Comparison of ENCODE assay signal across 8 cellular contexts in genomic region chr14:99794156-99794780, GRCh38. TPM values are rescaled to one million over a fixed set of nuclear protein-coding genes. Genes with fewer than 3 reads are reported as not detected.
A peak's percentile ranks its signal among the peaks of the same experiment; 100 is the strongest.
DNase-seq lines count a peak whose midpoint lies in the region; ATAC-seq, FAIRE-seq and TF ChIP-seq lines count a peak whose summit lies in the region.

No MANE protein-coding gene starts in this region.

- intact Hi-C loops in breast epithelium (cut with DNase I; ENCODE audit: low total_unique reads): no loop called here

- DNase-seq in A549 (ENCODE audit: low read depth in 1 of 2, low spot score in 1 of 2) (no peak), HFF-Myc (ENCODE audit: extremely low read depth, low read depth) (no peak), breast epithelium (ENCODE audit: low spot score in 2 of 2) (no peak), iPS-NIHi11 (ENCODE audit: low spot score) (no peak), NCI-H2107 (lab: John Stamatoyannopoulos, UW) (no peak), A172 (ENCODE audit: low spot score) (no peak)

- H3K27me3 ChIP-seq in breast epithelium (no peaks in the 10 kb centered on the region), muscle layer of colon (ENCODE audit: control insufficient read depth in 1 of 2, insufficient read depth in 2 of 2, low read length in 2 of 2) (no peaks in the 10 kb centered on the region)

- ATAC-seq in A549: no peak
- ATAC-seq in GM21423 (IDR thresholded peaks at IDR 0.05; ENCODE audit: unreplicated experiment): no peak

- TF ChIP-seq EP300 in A549 (IDR thresholded peaks at IDR 0.05): no peak

- H3K9me3 ChIP-seq in A549 (no peaks in the 10 kb centered on the region), breast epithelium (no peaks in the 10 kb centered on the region), muscle layer of colon (ENCODE audit: low read length) (no peaks in the 10 kb centered on the region)

- CTCF ChIA-PET in A549 (lab: Yijun Ruan, JAX): interaction anchor here (1.2 to 8.8 kb wide), 10 partner anchors 9 to 64 kb away, joined by 3 to 68 read pairs (median 5); no protein-coding TSS in a partner anchor

- H3K4me1 ChIP-seq in A549 (peaks cover 20% of the 10 kb centered on the region), breast epithelium (no peaks in the 10 kb centered on the region), muscle layer of colon (ENCODE audit: insufficient read depth, low read length) (peaks cover 49% of the 10 kb centered on the region)

- TF ChIP-seq POLR2A in A549 (IDR thresholded peaks at IDR 0.05; ENCODE audit: low read length) (no peak), breast epithelium (IDR thresholded peaks at IDR 0.05) (no peak)

- H3K4me3 ChIP-seq in A549 (peak overlapping the region; percentile 76), HFF-Myc (replicated peaks; ENCODE audit: low read depth, low read length) (peak overlapping the region; percentile 56), breast epithelium (peak overlapping the region; percentile 43 to 81 (median 61)), muscle layer of colon (ENCODE audit: low read depth in 1 of 2, low read length in 2 of 2) (peak overlapping the region; percentile 47 to 72)

- TF ChIP-seq CTCF in A549 (IDR thresholded peaks at IDR 0.05): no peak
- TF ChIP-seq CTCF in HFF-Myc (IDR thresholded peaks at IDR 0.05; ENCODE audit: low read depth, low read length, missing control alignments): no peak
- TF ChIP-seq CTCF in breast epithelium (IDR thresholded peaks at IDR 0.05): no peak

- TF ChIP-seq RAD21 in A549 (conservative IDR thresholded peaks at IDR 0.05 in 1 of 2, IDR thresholded peaks at IDR 0.05 in 1 of 2): no peak

- peak overlapping the region; percentile 78 to 98 for H3K27ac ChIP-seq in A549
- no peak overlapping the region for H3K27ac ChIP-seq in breast epithelium
- peak overlapping the region; percentile 70 for H3K27ac ChIP-seq in muscle layer of colon (ENCODE audit: low read depth, low read length)

- H3K9ac ChIP-seq in muscle layer of colon (ENCODE audit: low read length): peak overlapping the region; percentile 25

- 40% methylated on average over 4 of the region's 4 CpGs for WGBS in A549 (ENCODE audit: missing lambda C conversion rate)

- peak overlapping the region; percentile 84 for H3K4me2 ChIP-seq in A549

- no peaks in the 10 kb centered on the region for H3K36me3 ChIP-seq in breast epithelium
- no peaks in the 10 kb centered on the region for H3K36me3 ChIP-seq in muscle layer of colon (ENCODE audit: insufficient read depth, low read length)

- POLR2A ChIA-PET in A549 (lab: Yijun Ruan, JAX): interaction anchor here (1.4 kb wide), 1 partner anchor 63 kb away, joined by 7 read pairs; no protein-coding TSS in a partner anchor

- no peak for FAIRE-seq in A549 (lab: Jason Lieb, UNC)

TF ChIP-seq in A549, 52 proteins besides CTCF, POLR2A, EP300 and RAD21:
- TF ChIP-seq MYC (IDR thresholded peaks at IDR 0.05; ENCODE audit: borderline replicate concordance, low read length) (no peak), CBX8 (IDR thresholded peaks at IDR 0.05) (no peak), ZFP36 (IDR thresholded peaks at IDR 0.05; ENCODE audit: borderline replicate concordance, partially characterized antibody) (no peak), CHD2 (IDR thresholded peaks at IDR 0.05; ENCODE audit: low read length, partially characterized antibody) (no peak), MAFK (IDR thresholded peaks at IDR 0.05; ENCODE audit: partially characterized antibody) (no peak), ZC3H11A (IDR thresholded peaks at IDR 0.05) (no peak), POLR2AphosphoS2 (conservative IDR thresholded peaks at IDR 0.05; ENCODE audit: low read length) (no peak), HOXA7 (CRISPR knock-in tag; IDR thresholded peaks at IDR 0.05) (no peak), TP53 (CRISPR knock-in tag; IDR thresholded peaks at IDR 0.05) (no peak), NFE2L2 (conservative IDR thresholded peaks at IDR 0.05; ENCODE audit: low read length) (no peak), HMGXB4 (CRISPR knock-in tag; IDR thresholded peaks at IDR 0.05; ENCODE audit: borderline replicate concordance) (no peak), ZSCAN20 (CRISPR knock-in tag; IDR thresholded peaks at IDR 0.05) (no peak), RCOR1 (IDR thresholded peaks at IDR 0.05; ENCODE audit: low read depth, low read length) (no peak), KDM5A (IDR thresholded peaks at IDR 0.05) (no peak), SREBF2 (IDR thresholded peaks at IDR 0.05) (no peak), EHF (CRISPR knock-in tag; IDR thresholded peaks at IDR 0.05) (no peak)
- TF ChIP-seq, protein P1, sequence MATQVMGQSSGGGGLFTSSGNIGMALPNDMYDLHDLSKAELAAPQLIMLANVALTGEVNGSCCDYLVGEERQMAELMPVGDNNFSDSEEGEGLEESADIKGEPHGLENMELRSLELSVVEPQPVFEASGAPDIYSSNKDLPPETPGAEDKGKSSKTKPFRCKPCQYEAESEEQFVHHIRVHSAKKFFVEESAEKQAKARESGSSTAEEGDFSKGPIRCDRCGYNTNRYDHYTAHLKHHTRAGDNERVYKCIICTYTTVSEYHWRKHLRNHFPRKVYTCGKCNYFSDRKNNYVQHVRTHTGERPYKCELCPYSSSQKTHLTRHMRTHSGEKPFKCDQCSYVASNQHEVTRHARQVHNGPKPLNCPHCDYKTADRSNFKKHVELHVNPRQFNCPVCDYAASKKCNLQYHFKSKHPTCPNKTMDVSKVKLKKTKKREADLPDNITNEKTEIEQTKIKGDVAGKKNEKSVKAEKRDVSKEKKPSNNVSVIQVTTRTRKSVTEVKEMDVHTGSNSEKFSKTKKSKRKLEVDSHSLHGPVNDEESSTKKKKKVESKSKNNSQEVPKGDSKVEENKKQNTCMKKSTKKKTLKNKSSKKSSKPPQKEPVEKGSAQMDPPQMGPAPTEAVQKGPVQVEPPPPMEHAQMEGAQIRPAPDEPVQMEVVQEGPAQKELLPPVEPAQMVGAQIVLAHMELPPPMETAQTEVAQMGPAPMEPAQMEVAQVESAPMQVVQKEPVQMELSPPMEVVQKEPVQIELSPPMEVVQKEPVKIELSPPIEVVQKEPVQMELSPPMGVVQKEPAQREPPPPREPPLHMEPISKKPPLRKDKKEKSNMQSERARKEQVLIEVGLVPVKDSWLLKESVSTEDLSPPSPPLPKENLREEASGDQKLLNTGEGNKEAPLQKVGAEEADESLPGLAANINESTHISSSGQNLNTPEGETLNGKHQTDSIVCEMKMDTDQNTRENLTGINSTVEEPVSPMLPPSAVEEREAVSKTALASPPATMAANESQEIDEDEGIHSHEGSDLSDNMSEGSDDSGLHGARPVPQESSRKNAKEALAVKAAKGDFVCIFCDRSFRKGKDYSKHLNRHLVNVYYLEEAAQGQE (IDR thresholded peaks at IDR 0.05): no peak
- TF ChIP-seq, protein P2, sequence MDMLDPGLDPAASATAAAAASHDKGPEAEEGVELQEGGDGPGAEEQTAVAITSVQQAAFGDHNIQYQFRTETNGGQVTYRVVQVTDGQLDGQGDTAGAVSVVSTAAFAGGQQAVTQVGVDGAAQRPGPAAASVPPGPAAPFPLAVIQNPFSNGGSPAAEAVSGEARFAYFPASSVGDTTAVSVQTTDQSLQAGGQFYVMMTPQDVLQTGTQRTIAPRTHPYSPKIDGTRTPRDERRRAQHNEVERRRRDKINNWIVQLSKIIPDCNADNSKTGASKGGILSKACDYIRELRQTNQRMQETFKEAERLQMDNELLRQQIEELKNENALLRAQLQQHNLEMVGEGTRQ (IDR thresholded peaks at IDR 0.05): no peak

RNA-seq across cellular contexts. Expression of gene EML1, which starts 1.1 kb away (rescaled TPM):
- polyA plus RNA-seq in A549 (2011; rRNA removed): 30.8 and 37.7 TPM in 2 replicates
- 21.3 and 27.9 TPM in 2 replicates for polyA plus RNA-seq in A549 (2012; cell fraction: cytosol; rRNA removed)
- polyA plus RNA-seq in A549 (2012; cell fraction: nucleus; rRNA removed): 21.1 and 28.4 TPM in 2 replicates
- 29.2 to 30.6 TPM (median 29.7 TPM) in 3 replicates for polyA plus RNA-seq in A549 (2017; fragmentation: RNase III; extraction: RNeasy Plus Mini Kit Qiagen cat#74134 plus additional on column Dnase treatment)
- polyA minus RNA-seq in A549 (2011; rRNA and poly(A)+ RNA removed): 94.4 and 118 TPM in 2 replicates
- total RNA-seq in breast epithelium: 10 to 100 TPM; 11.3 to 26.1 (median 25.9) TPM
- total RNA-seq in A172 (2014; rRNA removed; shearing (Covaris generic)): 6.9 and 12.7 TPM in 2 replicates

Comparison
In these comparisons a context has a peak if more than half of its experiments do, and no peak if none do; other contexts are left out.
1. H3K27ac ChIP-seq: peak in A549 (2 of 2) and muscle layer of colon (single experiment); none in breast epithelium (0 of 2).
2. Peak in every context shown above with its lines, with median percentiles within 50 percentile points of each other: H3K4me3 ChIP-seq.